1 cellular context compared by ENCODE assay signal in genomic region chr17:28722413-28723158, GRCh38.
A peak's percentile ranks its signal among the peaks of the same experiment; 100 is the strongest.
TF ChIP-seq lines count a peak whose summit lies in the region.

No MANE protein-coding gene starts in this region.

TF ChIP-seq in H1, 55 proteins besides CTCF, POLR2A, EP300 and RAD21:
- TF ChIP-seq TEAD4 (IDR thresholded peaks at IDR 0.05; ENCODE audit: low read depth, low read length): no peak
- no peak for TF ChIP-seq BRCA1 (IDR thresholded peaks at IDR 0.05; ENCODE audit: low read depth, low read length)
- TF ChIP-seq BACH1 (IDR thresholded peaks at IDR 0.05; ENCODE audit: low read length): no peak
- peak; percentile 61 for TF ChIP-seq POLR2AphosphoS5 (IDR thresholded peaks at IDR 0.05; ENCODE audit: low read depth, low read length)
- no peak for TF ChIP-seq CBX5 (IDR thresholded peaks at IDR 0.05; ENCODE audit: low read depth, low read length)
